Comparison of ENCODE assay signal across 8 cellular contexts in genomic region chr1:53327183-53327941, GRCh38. TPM values are rescaled to one million over a fixed set of nuclear protein-coding genes. Genes with fewer than 3 reads are reported as not detected.
DNase-seq lines count a peak whose midpoint lies in the region; ATAC-seq, FAIRE-seq and TF ChIP-seq lines count a peak whose summit lies in the region.

No MANE protein-coding gene starts in this region.

- in situ Hi-C loops in IMR-90 (cut with MboI; ENCODE audit: low sequenced_read_pairs) = no loop called here

- H3K18ac ChIP-seq in IMR-90 (ENCODE audit: low read depth, low read length) = no peak overlapping the region

- ATAC-seq in GM19372 (IDR thresholded peaks at IDR 0.05; ENCODE audit: low read depth, unreplicated experiment) (peak; percentile 11), IMR-90 (ENCODE audit: low read depth) (peak; percentile 16), HG02623 (IDR thresholded peaks at IDR 0.05; ENCODE audit: unreplicated experiment) (no peak)

- H3K27me3 ChIP-seq in IMR-90 (ENCODE audit: control insufficient read depth, insufficient read depth, low read length) (peaks cover 3% of the 10 kb centered on the region; the same call in 1 of the 2 replicates), astrocyte (ENCODE audit: insufficient read depth, low read length) (no peaks in the 10 kb centered on the region)

- no peaks in the 10 kb centered on the region for H3K79me2 ChIP-seq in astrocyte (ENCODE audit: insufficient read depth, low read length)

- CTCF ChIA-PET in IMR-90 (lab: Yijun Ruan, JAX) = no interaction called here

- H4K8ac ChIP-seq in IMR-90 (ENCODE audit: low read depth in 2 of 2, low read length in 2 of 2) = no peak overlapping the region

- DNase-seq in Ammon's horn (ENCODE audit: low spot score) (peak; percentile 26), IMR-90 (peak; percentile 15), astrocyte (ENCODE audit: low read depth) (peak; percentile 22), immature natural killer cell (peak; percentile 50 to 60 (median 55))
- DNase-seq in stimulated activated CD4-positive, alpha-beta T cell treated with anti-CD3 and anti-CD28 coated beads, Interleukin-1b, Interleukin-23, amount 100 ng/mL, for 4 hours (ENCODE audit: low read depth in 2 of 2) = peak; percentile 37 to 48

- H3K79me1 ChIP-seq in IMR-90 (ENCODE audit: low read depth in 1 of 2, low read length in 2 of 2) = peaks cover 4 to 18% of the 10 kb centered on the region in 2 experiments; a peak in 3 of 4 replicates

- peak overlapping the region; percentile 96 for H2AFZ ChIP-seq in IMR-90 (replicated peaks; ENCODE audit: low read length, poor library complexity)
- H2AFZ ChIP-seq in astrocyte (ENCODE audit: low read depth, low read length) = peak overlapping the region; percentile 95

- dilution Hi-C loops in IMR-90 (cut with HindIII; ENCODE audit: low sequenced_read_pairs, unreplicated experiment) = no loop called here

- H3K9me3 ChIP-seq in IMR-90 (ENCODE audit: control insufficient read depth, insufficient read depth, low read length) = no peaks in the 10 kb centered on the region
- H3K9me3 ChIP-seq in astrocyte (ENCODE audit: insufficient read depth, low read depth, low read length) = no peaks in the 10 kb centered on the region

- H3K56ac ChIP-seq in IMR-90 (ENCODE audit: extremely low read depth, insufficient read depth, low read length) = no peak overlapping the region

- H3K4me1 ChIP-seq in IMR-90 (ENCODE audit: control insufficient read depth, insufficient read depth, low read length) (peaks cover 4% of the 10 kb centered on the region), astrocyte (ENCODE audit: insufficient read depth, low read length) (peaks cover 7% of the 10 kb centered on the region)

- H3K23ac ChIP-seq in IMR-90 (ENCODE audit: low read depth, low read length) = peak overlapping the region; percentile 32

- peaks cover 34% of the 10 kb centered on the region for H3K4me1 Mint-ChIP-seq in T-helper 1 cell treated with Interleukin-12 subunit alpha and Interleukin-12 subunit beta and Interleukin-4 antibody, amounts not matched to agents 30 μg/mL and 1 μg/mL, for 36 hours (ENCODE audit: low read depth)
- H3K4me1 Mint-ChIP-seq in astrocyte (ENCODE audit: low read depth, unreplicated experiment) = no peaks in the 10 kb centered on the region
- H3K4me1 Mint-ChIP-seq in immature natural killer cell = peaks cover 22 to 23% of the 10 kb centered on the region in 2 donors

- peak overlapping the region; percentile 90 for H3K4me3 Mint-ChIP-seq in T-helper 1 cell treated with Interleukin-12 subunit alpha and Interleukin-12 subunit beta and Interleukin-4 antibody, amounts not matched to agents 30 μg/mL and 1 μg/mL, for 36 hours
- peak overlapping the region; percentile 89 for H3K4me3 Mint-ChIP-seq in astrocyte (ENCODE audit: unreplicated experiment)
- H3K4me3 Mint-ChIP-seq in immature natural killer cell = peak overlapping the region; percentile 92 to 95 (median 92)

- no peak overlapping the region for H2BK120ac ChIP-seq in IMR-90 (ENCODE audit: low read depth, low read length)

- H3K9ac ChIP-seq in IMR-90 (ENCODE audit: low read depth, low read length) (peak overlapping the region; percentile 7; the same call in 1 of the 2 replicates), astrocyte (ENCODE audit: low read length) (peak overlapping the region; percentile 79)

- no peaks in the 10 kb centered on the region; the same call in 1 of the 2 replicates for H3K36me3 ChIP-seq in IMR-90 (ENCODE audit: control insufficient read depth, insufficient read depth, low read length)
- H3K36me3 ChIP-seq in astrocyte (ENCODE audit: insufficient read depth, low read length) = peaks cover 5% of the 10 kb centered on the region

- H3K27ac Mint-ChIP-seq in T-helper 1 cell treated with Interleukin-12 subunit alpha and Interleukin-12 subunit beta and Interleukin-4 antibody, amounts not matched to agents 30 μg/mL and 1 μg/mL, for 36 hours = peak overlapping the region; percentile 94
- no peak overlapping the region for H3K27ac Mint-ChIP-seq in astrocyte (ENCODE audit: unreplicated experiment)
- peak overlapping the region; percentile 69 to 87 (median 79) for H3K27ac Mint-ChIP-seq in immature natural killer cell

- no peak for TF ChIP-seq POLR2A in IMR-90 (IDR thresholded peaks at IDR 0.05; ENCODE audit: low read depth, low read length)

- H3K4me3 ChIP-seq in IMR-90 (ENCODE audit: insufficient read depth, low read depth, low read length) (peak overlapping the region; percentile 54), astrocyte (ENCODE audit: insufficient read depth, low read depth, low read length) (peak overlapping the region; percentile 93)

- POLR2A ChIA-PET in IMR-90 (lab: Charles Lee; ENCODE audit: unreplicated experiment) = no interaction called here

- peak overlapping the region; percentile 15; the same call in 1 of the 2 replicates for H3K4ac ChIP-seq in IMR-90 (ENCODE audit: low read depth, low read length)

- no peaks in the 10 kb centered on the region for H3K27me3 Mint-ChIP-seq in T-helper 1 cell treated with Interleukin-12 subunit alpha and Interleukin-12 subunit beta and Interleukin-4 antibody, amounts not matched to agents 30 μg/mL and 1 μg/mL, for 36 hours (ENCODE audit: low read depth)
- H3K27me3 Mint-ChIP-seq in astrocyte (ENCODE audit: low read depth, unreplicated experiment) (peaks cover 27% of the 10 kb centered on the region), immature natural killer cell (ENCODE audit: low read depth in 3 of 3) (peaks cover 5 to 13% (median 7%) of the 10 kb centered on the region in 3 donors)

- BruUV-seq in IMR-90 (replicated peaks; lab: Mats Ljungman, UMichigan) = no TSS peak

- H4K91ac ChIP-seq in IMR-90 (ENCODE audit: insufficient read depth, low read depth, low read length) = no peak overlapping the region

- H2BK20ac ChIP-seq in IMR-90 (ENCODE audit: low read depth, low read length) = no peak overlapping the region

- H3K9me1 ChIP-seq in IMR-90 (ENCODE audit: insufficient read depth, low read length) = peaks cover 4% of the 10 kb centered on the region; the same call in 1 of the 2 replicates

- no peak for TF ChIP-seq RAD21 in IMR-90 (IDR thresholded peaks at IDR 0.05; ENCODE audit: low read length)

- TF ChIP-seq CTCF in IMR-90 (conservative IDR thresholded peaks at IDR 0.05; ENCODE audit: low read depth, low read length) (no peak), astrocyte (IDR thresholded peaks at IDR 0.05; ENCODE audit: insufficient read depth, low read depth, low read length) (no peak)

- H3K36me3 Mint-ChIP-seq in T-helper 1 cell treated with Interleukin-12 subunit alpha and Interleukin-12 subunit beta and Interleukin-4 antibody, amounts not matched to agents 30 μg/mL and 1 μg/mL, for 36 hours (ENCODE audit: low read depth) = peaks cover 23% of the 10 kb centered on the region
- peaks cover 9% of the 10 kb centered on the region for H3K36me3 Mint-ChIP-seq in astrocyte (ENCODE audit: low read depth, unreplicated experiment)
- H3K36me3 Mint-ChIP-seq in immature natural killer cell = peaks cover 1% of the 10 kb centered on the region in 3 donors

- 0% methylated on average over 34 of the region's 73 CpGs; no CpG with 5 or more reads in 1 of the 2 experiments for WGBS in IMR-90 (ENCODE audit: extremely low coverage in 2 of 2, insufficient read length in 1 of 2), 2 experiments

- H2BK15ac ChIP-seq in IMR-90 (ENCODE audit: low read depth, low read length) = no peak overlapping the region

- H2AK9ac ChIP-seq in IMR-90 (replicated peaks; ENCODE audit: low read depth, low read length, poor library complexity) = peak overlapping the region; percentile 92

- H4K5ac ChIP-seq in IMR-90 (ENCODE audit: low read depth, low read length) = no peak overlapping the region

- no peak overlapping the region for H2BK5ac ChIP-seq in IMR-90 (ENCODE audit: low read depth, low read length, poor library complexity, severe bottlenecking)

- H3K14ac ChIP-seq in IMR-90 (replicated peaks; ENCODE audit: low read depth, low read length) = 0 out of 2 replicates have a peak overlapping the region, but pooled peaks have one; percentile 37

- no peaks in the 10 kb centered on the region for H3K9me3 Mint-ChIP-seq in T-helper 1 cell treated with Interleukin-12 subunit alpha and Interleukin-12 subunit beta and Interleukin-4 antibody, amounts not matched to agents 30 μg/mL and 1 μg/mL, for 36 hours
- no peaks in the 10 kb centered on the region for H3K9me3 Mint-ChIP-seq in astrocyte (ENCODE audit: unreplicated experiment)
- no peaks in the 10 kb centered on the region for H3K9me3 Mint-ChIP-seq in immature natural killer cell

- H3K27ac ChIP-seq in IMR-90 (ENCODE audit: insufficient read depth, low read length) = no peak overlapping the region; the same call in 1 of the 2 replicates
- peak overlapping the region; percentile 56 for H3K27ac ChIP-seq in astrocyte (ENCODE audit: low read depth, low read length)

- FAIRE-seq in astrocyte (lab: Jason Lieb, UNC) = no peak

- H2AK5ac ChIP-seq in IMR-90 (ENCODE audit: low read depth, low read length) = no peak overlapping the region

- H4K20me1 ChIP-seq in IMR-90 (ENCODE audit: insufficient read depth, low read length) (no peaks in the 10 kb centered on the region), astrocyte (ENCODE audit: insufficient read depth, low read length) (peaks cover 16% of the 10 kb centered on the region)

- intact Hi-C loops in IMR-90 (cut with micrococcal nuclease) = loop anchor here (5.0 kb wide), 1 partner anchor 65 kb away; no protein-coding TSS in a partner anchor

- H3K4me2 ChIP-seq in IMR-90 (ENCODE audit: low read depth, low read length) = peak overlapping the region; percentile 97
- H3K4me2 ChIP-seq in astrocyte (ENCODE audit: low read length) = peak overlapping the region; percentile 100

TF ChIP-seq in IMR-90, 13 proteins besides CTCF, POLR2A, EP300 and RAD21 (continues in another document):
- TF ChIP-seq, protein P1, sequence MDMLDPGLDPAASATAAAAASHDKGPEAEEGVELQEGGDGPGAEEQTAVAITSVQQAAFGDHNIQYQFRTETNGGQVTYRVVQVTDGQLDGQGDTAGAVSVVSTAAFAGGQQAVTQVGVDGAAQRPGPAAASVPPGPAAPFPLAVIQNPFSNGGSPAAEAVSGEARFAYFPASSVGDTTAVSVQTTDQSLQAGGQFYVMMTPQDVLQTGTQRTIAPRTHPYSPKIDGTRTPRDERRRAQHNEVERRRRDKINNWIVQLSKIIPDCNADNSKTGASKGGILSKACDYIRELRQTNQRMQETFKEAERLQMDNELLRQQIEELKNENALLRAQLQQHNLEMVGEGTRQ (IDR thresholded peaks at IDR 0.05; ENCODE audit: low read depth, low read length) = no peak
- TF ChIP-seq BHLHE40 (IDR thresholded peaks at IDR 0.05; ENCODE audit: low read depth, low read length) = no peak
- no peak for TF ChIP-seq RCOR1 (IDR thresholded peaks at IDR 0.05; ENCODE audit: insufficient replicate concordance, low read length)
- no peak for TF ChIP-seq CEBPB (IDR thresholded peaks at IDR 0.05; ENCODE audit: low read depth, low read length)
- no peak for TF ChIP-seq CHD1 (IDR thresholded peaks at IDR 0.05; ENCODE audit: low read depth, low read length)

RNA-seq across cellular contexts. Expression of gene LRP8, which starts 0.5 kb away (rescaled TPM):
- total RNA-seq in IMR-90 (2012; rRNA removed) (11.1 and 12.0 TPM in 2 replicates), astrocyte (12.8 and 13.9 TPM in 2 replicates)
- polyA plus RNA-seq in IMR-90 (2012; rRNA removed) (12.1 and 12.6 TPM in 2 replicates), immature natural killer cell (1 to 10 TPM in 2 of 3 donors, under 1 TPM in 1; 0.86 to 3.4 (median 1.1) TPM)
- polyA plus RNA-seq in IMR-90 (2012; cell fraction: cytosol; rRNA removed) = 5.9 and 7.7 TPM in 2 replicates
- 40.5 and 54.0 TPM in 2 replicates for polyA plus RNA-seq in IMR-90 (2012; cell fraction: nucleus; rRNA removed; ENCODE audit: low replicate concordance)
